Comparison of ENCODE assay signal across 18 cellular contexts in the genomic region with DNA sequence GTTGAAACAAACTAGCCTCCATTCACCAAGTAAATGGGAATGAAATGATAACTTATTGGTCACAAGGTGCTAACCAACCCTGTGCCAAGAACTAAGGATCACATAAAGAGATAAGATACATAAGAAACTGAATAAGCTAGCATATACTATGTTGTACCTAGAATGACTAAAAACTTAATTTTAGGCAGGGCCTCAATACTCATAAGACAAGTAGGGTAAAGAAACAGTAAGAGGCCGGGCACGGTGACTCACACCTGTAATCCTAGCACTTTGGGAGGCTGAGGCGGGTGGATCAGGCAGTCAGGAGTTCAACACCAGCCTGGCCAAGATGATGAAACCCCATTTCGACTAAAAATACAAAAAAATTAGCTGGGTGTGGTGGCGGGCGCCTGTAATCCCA. TPM values are rescaled to one million over a fixed set of nuclear protein-coding genes. Genes with fewer than 3 reads are reported as not detected.
DNase-seq lines count a peak whose midpoint lies in the region; ATAC-seq and TF ChIP-seq lines count a peak whose summit lies in the region.
"Had no signal": no experiment of that assay in that cellular context is flagged by ENCODE, and none has a peak within 500 bp of the region (broad histone marks: within the 10 kb centered on the region; RNA-seq: fewer than 3 reads in every experiment).

No MANE protein-coding gene starts in this region.

- no peaks in the 10 kb centered on the region for H3K9me3 ChIP-seq in GM23248 (ENCODE audit: low read depth)
- H3K9me3 ChIP-seq in esophagus muscularis mucosa = no peaks in the 10 kb centered on the region
- H3K9me3 ChIP-seq: BLaER1, HAP-1, left lung had no signal

- no peak for TF ChIP-seq CTCF in esophagus muscularis mucosa (IDR thresholded peaks at IDR 0.05)

- TF ChIP-seq EP300 in esophagus muscularis mucosa (IDR thresholded peaks at IDR 0.05) = no peak

- in situ Hi-C loops in GM23248 (cut with MboI) = no loop called here

- H3K36me3 Mint-ChIP-seq in activated naive CD8-positive, alpha-beta T cell = peaks cover 3% of the 10 kb centered on the region

- H2AFZ ChIP-seq in GM23248 = no peak overlapping the region

- intact Hi-C loops in esophagus muscularis mucosa (cut with DNase I) = no loop called here

- WGBS in GM23248 (ENCODE audit: low coverage in 1 of 2, low lambda C conversion rate in 2 of 2, missing lambda C conversion rate in 2 of 2), 2 experiments = 91 to 92% methylated on average over 6 of the region's 6 CpGs
- WGBS in esophagus muscularis mucosa = 90% methylated on average over 6 of the region's 6 CpGs

- H3K4me1 ChIP-seq in GM23248 (ENCODE audit: insufficient read depth) (no peaks in the 10 kb centered on the region), esophagus muscularis mucosa (no peaks in the 10 kb centered on the region)
- H3K4me1 ChIP-seq: A549, HAP-1, left lung had no signal

- H3K9ac ChIP-seq in GM23248 = no peak overlapping the region
- H3K9ac ChIP-seq: BLaER1 had no signal

- peaks cover 8% of the 10 kb centered on the region; the same call in 1 of the 2 replicates for H3F3A ChIP-seq in GM23248 (ENCODE audit: insufficient read depth)

- no peaks in the 10 kb centered on the region for H3K27me3 ChIP-seq in GM23248 (replicated peaks; ENCODE audit: insufficient read depth)
- H3K27me3 ChIP-seq in esophagus muscularis mucosa = no peaks in the 10 kb centered on the region
- H3K27me3 ChIP-seq: BLaER1, left lung had no signal

- peaks cover 43% of the 10 kb centered on the region for H3K36me3 ChIP-seq in GM23248 (ENCODE audit: low read depth)
- H3K36me3 ChIP-seq in esophagus muscularis mucosa = peaks cover 40 to 90% (median 66%) of the 10 kb centered on the region in 4 donors

- no peaks in the 10 kb centered on the region for H4K20me1 ChIP-seq in GM23248 (ENCODE audit: insufficient read depth)

- peaks cover 30% of the 10 kb centered on the region for H3K79me2 ChIP-seq in GM23248 (ENCODE audit: insufficient read depth)

- H3K27ac ChIP-seq in GM23248 (no peak overlapping the region), esophagus muscularis mucosa (replicated peaks in 1 of 4) (no peak overlapping the region)
- H3K27ac ChIP-seq: A549, BLaER1, left lung had no signal

- H3K9me2 ChIP-seq in GM23248 (ENCODE audit: insufficient read depth) = no peaks in the 10 kb centered on the region

- ATAC-seq in GM21528 (IDR thresholded peaks at IDR 0.05; ENCODE audit: low FRiP score, unreplicated experiment) (no peak), GM18858 (IDR thresholded peaks at IDR 0.05; ENCODE audit: unreplicated experiment) (no peak)
- ATAC-seq: A549, left lung had no signal

- H3K4me3 ChIP-seq in GM23248 (no peak overlapping the region), esophagus muscularis mucosa (no peak overlapping the region)
- H3K4me3 ChIP-seq: A549, BLaER1, HAP-1, left lung, smooth muscle cell had no signal

- H3K4me2 ChIP-seq in GM23248 (ENCODE audit: unreplicated experiment) = no peak overlapping the region
- H3K4me2 ChIP-seq: A549, BLaER1, smooth muscle cell had no signal

- peak overlapping the region; percentile 81 for H3K27ac Mint-ChIP-seq in activated naive CD8-positive, alpha-beta T cell

- H3K27me3 Mint-ChIP-seq in activated naive CD8-positive, alpha-beta T cell = no peaks in the 10 kb centered on the region

- TF ChIP-seq POLR2A in esophagus muscularis mucosa (IDR thresholded peaks at IDR 0.05; ENCODE audit: low read depth) = no peak

- DNase-seq in activated CD4-positive, alpha-beta T cell treated with anti-CD3 and anti-CD28 coated beads, Interleukin-2, amount 50 U/mL, for 48 hours = peak; percentile 59 to 76
- DNase-seq in activated CD4-positive, alpha-beta T cell treated with anti-CD3 and anti-CD28 coated beads, Interleukin-2, amount 50 U/mL, for 1 hour = no peak
- DNase-seq in GM23248 (peak; percentile 13), esophagus muscularis mucosa (ENCODE audit: extremely low spot score) (no peak)
- DNase-seq in stimulated activated CD4-positive, alpha-beta T cell treated with anti-CD3 and anti-CD28 coated beads, Interleukin-4, amount 100 ng/mL, for 24 hours = peak; percentile 48
- DNase-seq: effector memory CD4-positive, alpha-beta T cell; head of caudate nucleus; left lung; NCI-H1105 treated with DMSO at 0.1 percent for 48 hours; NCI-H2107; NCI-H526 treated with DMSO at 0.1 percent for 48 hours had no signal

- H3K4me3 Mint-ChIP-seq in activated naive CD8-positive, alpha-beta T cell = no peak overlapping the region

- no peaks in the 10 kb centered on the region for H3K9me3 Mint-ChIP-seq in activated naive CD8-positive, alpha-beta T cell (ENCODE audit: low read depth)

- H3K4me1 Mint-ChIP-seq in activated naive CD8-positive, alpha-beta T cell (ENCODE audit: low read depth) = peaks cover 5% of the 10 kb centered on the region

RNA-seq across cellular contexts. Expression of a gene that starts 17.7 kb away (rescaled TPM):
- total RNA-seq in GM23248 (2014; rRNA removed; shearing (Covaris generic)) = 2.1 and 9.9 TPM in 2 replicates
- 0.56 and 0.67 TPM in 2 replicates for polyA plus RNA-seq in GM23248 (2016; fragmentation: Nextera tagmentation; extraction: Ambion mirVana)
- total RNA-seq in esophagus muscularis mucosa = 1 to 10 TPM; 1.7 to 9.0 (median 4.9) TPM

RNA-seq across cellular contexts. Expression of a gene that starts 31.9 kb away (rescaled TPM):
- 1,521 and 1,535 TPM in 2 replicates for total RNA-seq in GM23248 (2014; rRNA removed; shearing (Covaris generic))
- 3,562 and 3,671 TPM in 2 replicates for polyA plus RNA-seq in GM23248 (2016; fragmentation: Nextera tagmentation; extraction: Ambion mirVana)
- total RNA-seq in esophagus muscularis mucosa = 1,000 to 10,000 TPM in 1 of 4 donors, 100 to 1,000 TPM in 3; 742 to 1,177 (median 845) TPM

RNA-seq across cellular contexts. Expression of a gene that starts 40.5 kb away (rescaled TPM):
- total RNA-seq in GM23248 (2014; rRNA removed; shearing (Covaris generic)) = 15.4 and 27.2 TPM in 2 replicates
- polyA plus RNA-seq in GM23248 (2016; fragmentation: Nextera tagmentation; extraction: Ambion mirVana) = 15.6 and 17.6 TPM in 2 replicates
- 10 to 100 TPM; 13.8 to 23.0 (median 17.2) TPM for total RNA-seq in esophagus muscularis mucosa
- total RNA-seq: smooth muscle cell had no signal

RNA-seq across cellular contexts. Expression of a gene that starts 44.8 kb away (rescaled TPM):
- total RNA-seq in GM23248 (2014; rRNA removed; shearing (Covaris generic)) = 47.6 and 110 TPM in 2 replicates
- polyA plus RNA-seq in GM23248 (2016; fragmentation: Nextera tagmentation; extraction: Ambion mirVana) = 193 and 197 TPM in 2 replicates
- total RNA-seq in esophagus muscularis mucosa = 100 to 1,000 TPM; 159 to 253 (median 196) TPM

RNA-seq across cellular contexts. Expression of a gene that starts 53.0 kb away (rescaled TPM):
- total RNA-seq in GM23248 (2014; rRNA removed; shearing (Covaris generic)) = 6.6 and 7.2 TPM in 2 replicates
- 2.0 and 2.1 TPM in 2 replicates for polyA plus RNA-seq in GM23248 (2016; fragmentation: Nextera tagmentation; extraction: Ambion mirVana)
- total RNA-seq in esophagus muscularis mucosa = 100 to 1,000 TPM; 155 to 245 (median 218) TPM

Comparison
In these comparisons a context has a peak if more than half of its experiments do, and no peak if none do; other contexts are left out.
1. DNase-seq: peak in activated CD4-positive, alpha-beta T cell treated with anti-CD3 and anti-CD28 coated beads, Interleukin-2, amount 50 U/mL, for 48 hours (2 of 2), GM23248 (single experiment) and stimulated activated CD4-positive, alpha-beta T cell treated with anti-CD3 and anti-CD28 coated beads, Interleukin-4, amount 100 ng/mL, for 24 hours (single experiment); none in activated CD4-positive, alpha-beta T cell treated with anti-CD3 and anti-CD28 coated beads, Interleukin-2, amount 50 U/mL, for 1 hour (single experiment) and esophagus muscularis mucosa (single experiment).